Comparison of ENCODE assay signal across 9 cellular contexts in genomic region chr5:32233696-32234447, GRCh38. TPM values are rescaled to one million over a fixed set of nuclear protein-coding genes. Genes with fewer than 3 reads are reported as not detected.
DNase-seq lines count a peak whose midpoint lies in the region; ATAC-seq and TF ChIP-seq lines count a peak whose summit lies in the region.
"Had no signal": no experiment of that assay in that cellular context is flagged by ENCODE, and none has a peak within 500 bp of the region (broad histone marks: within the 10 kb centered on the region; RNA-seq: fewer than 3 reads in every experiment).

No MANE protein-coding gene starts in this region.

- no peak overlapping the region for H3K4me3 ChIP-seq in fibroblast of mammary gland (ENCODE audit: control insufficient read depth, low read depth, low read length)

- peaks cover 12% of the 10 kb centered on the region for H3K36me3 Mint-ChIP-seq in activated naive CD4-positive, alpha-beta T cell treated with anti-CD3 and anti-CD28 coated beads for 36 hours (ENCODE audit: low read depth)

- intact Hi-C loops in activated naive CD4-positive, alpha-beta T cell treated with anti-CD3 and anti-CD28 coated beads for 36 hours (cut with micrococcal nuclease) = loop anchor here (5.0 kb wide), 2 partner anchors 78 to 253 kb away; partner anchors contain the start of gene MTMR12

- peaks cover 5% of the 10 kb centered on the region for H3K4me1 Mint-ChIP-seq in activated naive CD4-positive, alpha-beta T cell treated with anti-CD3 and anti-CD28 coated beads for 36 hours (ENCODE audit: low read depth)

- H3K27ac Mint-ChIP-seq in activated naive CD4-positive, alpha-beta T cell treated with anti-CD3 and anti-CD28 coated beads for 36 hours = no peak overlapping the region

- H3K4me3 Mint-ChIP-seq in activated naive CD4-positive, alpha-beta T cell treated with anti-CD3 and anti-CD28 coated beads for 36 hours = no peak overlapping the region

- CTCF ChIA-PET in activated naive CD4-positive, alpha-beta T cell treated with anti-CD3 and anti-CD28 coated beads for 36 hours (lab: Charles Lee) = interaction anchor here (0.6 to 8.4 kb wide), 11 partner anchors 9 to 634 kb away, joined by 3 to 148 read pairs (median 4); no protein-coding TSS in a partner anchor

- ATAC-seq in GM18861 (IDR thresholded peaks at IDR 0.05; ENCODE audit: unreplicated experiment) (no peak), GM19463 (IDR thresholded peaks at IDR 0.05; ENCODE audit: unreplicated experiment) (no peak)

- no peak for TF ChIP-seq CTCF in fibroblast of mammary gland (conservative IDR thresholded peaks at IDR 0.05; ENCODE audit: control insufficient read depth, insufficient read depth, low read depth, low read length)
- no peak for TF ChIP-seq CTCF in GM10266 (IDR thresholded peaks at IDR 0.05; ENCODE audit: control insufficient read depth, insufficient read depth, low read depth, missing control alignments)

- H3K27me3 Mint-ChIP-seq in activated naive CD4-positive, alpha-beta T cell treated with anti-CD3 and anti-CD28 coated beads for 36 hours (ENCODE audit: low read depth) = no peaks in the 10 kb centered on the region

- no peaks in the 10 kb centered on the region for H3K9me3 Mint-ChIP-seq in activated naive CD4-positive, alpha-beta T cell treated with anti-CD3 and anti-CD28 coated beads for 36 hours

- peak; percentile 51 for DNase-seq in EL
- DNase-seq in RPMI7951 (ENCODE audit: low read depth) = peak; percentile 10
- peak; percentile 67 for DNase-seq in fibroblast of mammary gland (ENCODE audit: low read depth)
- DNase-seq in pons (ENCODE audit: low spot score) = peak; percentile 57
- no peak for DNase-seq in activated naive CD4-positive, alpha-beta T cell treated with anti-CD3 and anti-CD28 coated beads for 36 hours
- no peak for DNase-seq in GM10266 (ENCODE audit: extremely low spot score)
- DNase-seq: islet precursor cell had no signal

RNA-seq across cellular contexts. Expression of gene GOLPH3, which starts 59.8 kb away (rescaled TPM):
- 56.3 and 56.7 TPM in 2 replicates for total RNA-seq in RPMI7951 (2014; rRNA removed; shearing (Covaris generic))
- 10 to 100 TPM; 38.2 to 41.5 TPM for total RNA-seq in activated naive CD4-positive, alpha-beta T cell treated with anti-CD3 and anti-CD28 coated beads for 36 hours

Comparison
In these comparisons a context has a peak if more than half of its experiments do, and no peak if none do; other contexts are left out.
1. DNase-seq: peak in EL (single experiment), RPMI7951 (single experiment), fibroblast of mammary gland (single experiment) and pons (single experiment); none in activated naive CD4-positive, alpha-beta T cell treated with anti-CD3 and anti-CD28 coated beads for 36 hours (single experiment) and GM10266 (single experiment).